Comparison of ENCODE assay signal across 25 cellular contexts in the genomic region with DNA sequence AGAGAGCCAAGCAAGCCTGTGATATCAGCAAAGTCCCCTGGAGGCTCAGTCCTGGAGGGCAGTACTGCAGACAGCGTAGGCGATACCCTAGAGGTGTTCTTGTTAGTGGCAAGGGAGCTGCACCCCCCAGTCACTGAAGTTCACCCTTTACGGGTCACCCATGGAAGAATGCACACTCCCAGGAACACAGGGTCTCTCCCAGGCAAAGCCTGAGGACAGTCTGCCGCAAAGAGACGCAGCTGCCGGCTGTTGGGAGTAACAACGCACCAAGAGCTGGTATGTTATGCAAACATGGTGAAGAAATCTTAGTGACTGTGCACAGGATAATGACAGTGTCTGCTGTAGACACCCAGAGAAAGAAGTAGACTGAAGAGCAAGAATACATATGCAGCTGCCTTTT. TPM values are rescaled to one million over a fixed set of nuclear protein-coding genes. Genes with fewer than 3 reads are reported as not detected.
A peak's percentile ranks its signal among the peaks of the same experiment; 100 is the strongest.
DNase-seq lines count a peak whose midpoint lies in the region; ATAC-seq lines count a peak whose summit lies in the region.
"Had no signal": no experiment of that assay in that cellular context is flagged by ENCODE, and none has a peak within 500 bp of the region (broad histone marks: within the 10 kb centered on the region; RNA-seq: fewer than 3 reads in every experiment).

No MANE protein-coding gene starts in this region.

- CTCF ChIA-PET in naive thymus-derived CD4-positive, alpha-beta T cell (lab: Charles Lee) = no interaction called here

- no peaks in the 10 kb centered on the region for H3K36me3 ChIP-seq in naive thymus-derived CD4-positive, alpha-beta T cell (ENCODE audit: control insufficient read depth in 2 of 3, insufficient read depth in 3 of 3, low read length in 3 of 3)

- no peaks in the 10 kb centered on the region for H3K27me3 ChIP-seq in naive thymus-derived CD4-positive, alpha-beta T cell (ENCODE audit: control insufficient read depth in 2 of 2, insufficient read depth in 2 of 2, low read length in 2 of 2)

- H3K36me3 Mint-ChIP-seq in naive thymus-derived CD4-positive, alpha-beta T cell = peaks cover 0 to 5% (median 0%) of the 10 kb centered on the region in 5 donors
- no peaks in the 10 kb centered on the region for H3K36me3 Mint-ChIP-seq in naive thymus-derived CD8-positive, alpha-beta T cell
- H3K36me3 Mint-ChIP-seq: CD4-positive, alpha-beta memory T cell had no signal

- H3K27ac ChIP-seq in naive thymus-derived CD4-positive, alpha-beta T cell (ENCODE audit: low read depth, low read length) = no peak overlapping the region

- H3K4me3 Mint-ChIP-seq in naive thymus-derived CD4-positive, alpha-beta T cell = no peak overlapping the region
- no peak overlapping the region for H3K4me3 Mint-ChIP-seq in naive thymus-derived CD8-positive, alpha-beta T cell
- H3K4me3 Mint-ChIP-seq: CD4-positive, alpha-beta memory T cell had no signal

- ATAC-seq in naive thymus-derived CD4-positive, alpha-beta T cell = peak; percentile 36
- no peak for ATAC-seq in naive thymus-derived CD8-positive, alpha-beta T cell
- ATAC-seq: HCT116 had no signal

- H3K9me3 Mint-ChIP-seq in naive thymus-derived CD4-positive, alpha-beta T cell = peaks cover 2 to 28% (median 11%) of the 10 kb centered on the region in 11 donors
- peaks cover 0 to 31% (median 11%) of the 10 kb centered on the region in 9 donors for H3K9me3 Mint-ChIP-seq in naive thymus-derived CD8-positive, alpha-beta T cell

- H3K4me1 ChIP-seq in naive thymus-derived CD4-positive, alpha-beta T cell (ENCODE audit: control insufficient read depth in 2 of 2, insufficient read depth in 2 of 2, low read length in 2 of 2) = no peaks in the 10 kb centered on the region

- no peaks in the 10 kb centered on the region for H3K4me1 Mint-ChIP-seq in naive thymus-derived CD4-positive, alpha-beta T cell
- no peaks in the 10 kb centered on the region for H3K4me1 Mint-ChIP-seq in naive thymus-derived CD8-positive, alpha-beta T cell
- H3K4me1 Mint-ChIP-seq: CD4-positive, alpha-beta memory T cell had no signal

- intact Hi-C loops in naive thymus-derived CD4-positive, alpha-beta T cell (cut with micrococcal nuclease) = no loop called here

- DNase-seq in SIG-M5 treated with dmso at 0.1 percent for 504 hours (lab: John Stamatoyannopoulos, UW; ENCODE audit: unreplicated experiment) (peak; percentile 84), SIG-M5 (lab: John Stamatoyannopoulos, UW) (no peak), NOMO-1 (lab: John Stamatoyannopoulos, UW; ENCODE audit: unreplicated experiment in 2 of 2) (peak; percentile 78 to 91), D341Med (ENCODE audit: low spot score) (no peak), pons (ENCODE audit: low spot score) (no peak)
- no peak for DNase-seq in naive thymus-derived CD4-positive, alpha-beta T cell
- DNase-seq in naive thymus-derived CD8-positive, alpha-beta T cell = no peak
- DNase-seq: CD4-positive, alpha-beta memory T cell; COR-L47; DMS153; DND-41; MV-4-11; NCI-H1105 treated with DMSO at 0.1 percent for 48 hours; NCI-H146; NCI-H2029; NCI-H2227 treated with DMSO at 0.1 percent for 48 hours; NCI-H510A; Right ventricle myocardium superior; RPMI8226; T-helper 1 cell had no signal

- H3K27me3 Mint-ChIP-seq in naive thymus-derived CD4-positive, alpha-beta T cell = peaks cover 0 to 12% (median 7%) of the 10 kb centered on the region in 5 donors
- peaks cover 0 to 16% (median 7%) of the 10 kb centered on the region in 5 donors for H3K27me3 Mint-ChIP-seq in naive thymus-derived CD8-positive, alpha-beta T cell

- no peak overlapping the region for H3K4me3 ChIP-seq in naive thymus-derived CD4-positive, alpha-beta T cell (ENCODE audit: low read length)

- no peak overlapping the region for H3K27ac Mint-ChIP-seq in naive thymus-derived CD4-positive, alpha-beta T cell
- no peak overlapping the region for H3K27ac Mint-ChIP-seq in naive thymus-derived CD8-positive, alpha-beta T cell
- H3K27ac Mint-ChIP-seq: CD4-positive, alpha-beta memory T cell had no signal

- POLR2A ChIA-PET in naive thymus-derived CD4-positive, alpha-beta T cell (lab: Charles Lee) = no interaction called here
- POLR2A ChIA-PET in naive thymus-derived CD8-positive, alpha-beta T cell (lab: Charles Lee) = no interaction called here

- peaks cover 0 to 5% (median 0%) of the 10 kb centered on the region in 3 experiments for H3K9me3 ChIP-seq in naive thymus-derived CD4-positive, alpha-beta T cell (ENCODE audit: control insufficient read depth in 2 of 3, low read length in 3 of 3)

RNA-seq across cellular contexts. Expression of a gene that starts 43.5 kb away (rescaled TPM):
- total RNA-seq in naive thymus-derived CD4-positive, alpha-beta T cell = not detected
- polyA plus RNA-seq in naive thymus-derived CD4-positive, alpha-beta T cell = not detected
- not detected for total RNA-seq in naive thymus-derived CD8-positive, alpha-beta T cell
- polyA plus RNA-seq in naive thymus-derived CD8-positive, alpha-beta T cell = not detected
- total RNA-seq: A172; CD4-positive, alpha-beta memory T cell; H4; HT-29 had no signal
- polyA plus RNA-seq: BJ; CD4-positive, alpha-beta memory T cell had no signal

Comparison
In these comparisons a context has a peak if more than half of its experiments do, and no peak if none do; other contexts are left out.
1. DNase-seq: peak in SIG-M5 treated with dmso at 0.1 percent for 504 hours (single experiment) and NOMO-1 (2 of 2); none in SIG-M5 (single experiment), naive thymus-derived CD4-positive, alpha-beta T cell (0 of 9), naive thymus-derived CD8-positive, alpha-beta T cell (0 of 10), D341Med (single experiment) and pons (single experiment).